9 cellular contexts compared by ENCODE assay signal in the genomic region with DNA sequence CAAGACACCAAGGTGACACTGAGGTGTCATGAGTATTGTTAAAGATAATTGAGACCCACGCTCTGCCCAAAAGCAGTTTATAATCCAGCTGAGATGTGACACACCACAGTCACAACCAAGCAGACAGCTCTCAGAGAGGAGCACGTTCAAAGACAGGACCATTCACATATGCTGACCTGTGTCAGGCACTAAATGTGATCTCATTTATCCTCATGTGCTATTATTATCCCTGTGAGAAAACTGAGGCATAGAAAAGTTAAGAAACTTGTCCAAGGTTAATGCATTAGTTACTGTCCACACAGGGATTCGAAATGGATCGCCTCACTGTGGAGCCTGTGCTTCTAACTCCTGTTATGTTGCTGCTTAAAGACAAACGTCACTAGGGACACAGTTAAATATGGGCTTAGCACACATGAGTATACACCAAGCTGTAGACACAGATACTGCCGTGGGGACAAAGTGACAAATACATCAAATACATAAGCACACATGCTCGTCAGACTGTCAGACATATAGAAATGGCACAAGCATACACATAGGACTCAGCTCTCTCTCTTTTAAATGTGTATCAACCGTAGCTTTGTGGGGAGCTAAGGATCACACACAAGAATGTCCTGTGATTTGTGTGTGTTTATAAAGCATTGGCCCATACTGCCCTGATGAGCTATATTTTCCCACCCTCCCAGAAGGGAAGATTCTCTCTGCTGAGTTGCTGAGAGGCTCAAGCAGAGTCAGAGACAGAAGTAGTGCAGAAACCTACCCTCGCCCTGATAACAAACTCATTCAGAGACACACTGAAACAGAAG. TPM values are rescaled to one million over a fixed set of nuclear protein-coding genes. Genes with fewer than 3 reads are reported as not detected.
DNase-seq lines count a peak whose midpoint lies in the region; ATAC-seq, FAIRE-seq and TF ChIP-seq lines count a peak whose summit lies in the region.
"Had no signal": no experiment of that assay in that cellular context is flagged by ENCODE, and none has a peak within 500 bp of the region (broad histone marks: within the 10 kb centered on the region; RNA-seq: fewer than 3 reads in every experiment).

No MANE protein-coding gene starts in this region.

- no peak overlapping the region for H3K4me2 ChIP-seq in astrocyte (ENCODE audit: low read length)

- WGBS in heart right ventricle, 2 donors, result 57 to 61% methylated on average over 9 of the region's 9 CpGs

- peaks cover 35% of the 10 kb centered on the region for H3K4me1 Mint-ChIP-seq in astrocyte (ENCODE audit: low read depth, unreplicated experiment)
- H3K4me1 Mint-ChIP-seq in osteocyte (ENCODE audit: unreplicated experiment), result peaks cover 46% of the 10 kb centered on the region

- H3K9me3 ChIP-seq in heart right ventricle (no peaks in the 10 kb centered on the region), astrocyte (ENCODE audit: insufficient read depth, low read depth, low read length) (no peaks in the 10 kb centered on the region), mucosa of stomach (ENCODE audit: control insufficient read depth, low read length) (no peaks in the 10 kb centered on the region), tibial artery (no peaks in the 10 kb centered on the region)

- no peaks in the 10 kb centered on the region for H3K27me3 ChIP-seq in heart right ventricle
- H3K27me3 ChIP-seq in astrocyte (ENCODE audit: insufficient read depth, low read length), result peaks cover 4% of the 10 kb centered on the region
- no peaks in the 10 kb centered on the region for H3K27me3 ChIP-seq in mucosa of stomach (ENCODE audit: control insufficient read depth, insufficient read depth, low read length)
- H3K27me3 ChIP-seq in tibial artery, result no peaks in the 10 kb centered on the region

- H3K9ac ChIP-seq in astrocyte (ENCODE audit: low read length) (peak overlapping the region; percentile 34), mucosa of stomach (ENCODE audit: low read length) (peak overlapping the region; percentile 3)

- no peaks in the 10 kb centered on the region for H3K79me2 ChIP-seq in astrocyte (ENCODE audit: insufficient read depth, low read length)

- H3K36me3 Mint-ChIP-seq in astrocyte (ENCODE audit: low read depth, unreplicated experiment), result no peaks in the 10 kb centered on the region
- H3K36me3 Mint-ChIP-seq in osteocyte (ENCODE audit: unreplicated experiment), result no peaks in the 10 kb centered on the region
- H3K36me3 Mint-ChIP-seq: IgD-negative memory B cell had no signal

- peaks cover 6% of the 10 kb centered on the region for H4K20me1 ChIP-seq in astrocyte (ENCODE audit: insufficient read depth, low read length)

- H3K9me3 Mint-ChIP-seq in astrocyte (ENCODE audit: unreplicated experiment) (peaks cover 2% of the 10 kb centered on the region), osteocyte (ENCODE audit: unreplicated experiment) (no peaks in the 10 kb centered on the region)
- H3K9me3 Mint-ChIP-seq: IgD-negative memory B cell had no signal

- H3K27ac ChIP-seq in heart right ventricle (peak overlapping the region in 9 of 10 donors; percentile 44 to 97 (median 75)), astrocyte (ENCODE audit: low read depth, low read length) (no peak overlapping the region), tibial artery (peak overlapping the region; percentile 96 to 99)

- intact Hi-C loops in heart right ventricle (cut with DNase I), result loop anchor here in 9 of 10 donors (1.0 to 10.0 kb wide), 17 partner anchors 70 to 275 kb away; partner anchors contain the start of genes CASQ1 (in 3 of the 9) and PEA15 (in 1 of the 9)
- intact Hi-C loops in Right ventricle myocardium inferior (cut with DNase I), result loop anchor here (1.0 to 5.0 kb wide), 5 partner anchors 91 to 275 kb away; no protein-coding TSS in a partner anchor
- intact Hi-C loops in tibial artery (cut with DNase I; ENCODE audit: low total_unique reads), result loop anchor here (5.0 to 10.0 kb wide), 2 partner anchors 115 to 153 kb away; no protein-coding TSS in a partner anchor

- peak overlapping the region; percentile 24 for H3K27ac Mint-ChIP-seq in astrocyte (ENCODE audit: unreplicated experiment)
- H3K27ac Mint-ChIP-seq in osteocyte (ENCODE audit: unreplicated experiment), result no peak overlapping the region

- H3K27me3 Mint-ChIP-seq in astrocyte (ENCODE audit: low read depth, unreplicated experiment) (no peaks in the 10 kb centered on the region), osteocyte (ENCODE audit: unreplicated experiment) (peaks cover 23% of the 10 kb centered on the region)
- H3K27me3 Mint-ChIP-seq: IgD-negative memory B cell had no signal

- H3K4me3 ChIP-seq in heart right ventricle, result no peak overlapping the region
- no peak overlapping the region for H3K4me3 ChIP-seq in astrocyte (ENCODE audit: insufficient read depth, low read depth, low read length)
- H3K4me3 ChIP-seq in mucosa of stomach (ENCODE audit: low read length), result no peak overlapping the region
- no peak overlapping the region for H3K4me3 ChIP-seq in tibial artery

- peak overlapping the region; percentile 25 for H2AFZ ChIP-seq in astrocyte (ENCODE audit: low read depth, low read length)

- no peak for DNase-seq in heart right ventricle
- no peak for DNase-seq in Right ventricle myocardium inferior (ENCODE audit: missing footprints)
- no peak for DNase-seq in astrocyte (ENCODE audit: low read depth)
- DNase-seq in tibial artery, result no peak
- no peak for DNase-seq in RCC 7860 (ENCODE audit: low spot score)
- no peak for DNase-seq in osteocyte (ENCODE audit: extremely low spot score, unreplicated experiment)

- H3K4me1 ChIP-seq in heart right ventricle (peaks cover 15 to 58% (median 31%) of the 10 kb centered on the region in 9 donors), astrocyte (ENCODE audit: insufficient read depth, low read length) (peaks cover 15% of the 10 kb centered on the region), mucosa of stomach (ENCODE audit: control insufficient read depth, insufficient read depth, low read length) (peaks cover 35% of the 10 kb centered on the region), tibial artery (peaks cover 0 to 54% (median 50%) of the 10 kb centered on the region in 4 donors)

- ATAC-seq in heart right ventricle (no peak), Right ventricle myocardium inferior (no peak), HG02623 (IDR thresholded peaks at IDR 0.05; ENCODE audit: unreplicated experiment) (no peak)

- TF ChIP-seq CTCF in heart right ventricle (IDR thresholded peaks at IDR 0.05) (no peak), astrocyte (IDR thresholded peaks at IDR 0.05; ENCODE audit: insufficient read depth, low read depth, low read length) (no peak), tibial artery (IDR thresholded peaks at IDR 0.05) (no peak), osteocyte (IDR thresholded peaks at IDR 0.05) (no peak)

- peak; percentile 52 for FAIRE-seq in astrocyte (lab: Jason Lieb, UNC)
- FAIRE-seq in RCC 7860 (lab: Jason Lieb, UNC), result no peak

- H3K36me3 ChIP-seq in heart right ventricle, result no peaks in the 10 kb centered on the region
- no peaks in the 10 kb centered on the region for H3K36me3 ChIP-seq in astrocyte (ENCODE audit: insufficient read depth, low read length)
- H3K36me3 ChIP-seq in mucosa of stomach (ENCODE audit: control insufficient read depth, insufficient read depth, low read length), result no peaks in the 10 kb centered on the region
- H3K36me3 ChIP-seq in tibial artery, result no peaks in the 10 kb centered on the region

- H3K4me3 Mint-ChIP-seq in astrocyte (ENCODE audit: unreplicated experiment), result no peak overlapping the region
- no peak overlapping the region for H3K4me3 Mint-ChIP-seq in osteocyte (ENCODE audit: unreplicated experiment)

RNA-seq across cellular contexts. Expression of gene IGSF8, which starts 3.5 kb away (rescaled TPM):
- total RNA-seq in heart right ventricle (10 to 100 TPM; 17.0 to 42.2 (median 20.6) TPM), Right ventricle myocardium inferior (21.9 TPM), astrocyte (42.8 and 45.8 TPM in 2 replicates), osteocyte (24.0 and 26.6 TPM in 2 replicates)
- 10 to 100 TPM; 13.4 to 27.1 TPM for polyA plus RNA-seq in heart right ventricle

RNA-seq across cellular contexts. Expression of gene ATP1A2, which starts 13.6 kb away (rescaled TPM):
- 100 to 1,000 TPM; 108 to 342 (median 207) TPM for total RNA-seq in heart right ventricle
- polyA plus RNA-seq in heart right ventricle, result 10 to 100 TPM; 14.2 to 83.8 TPM
- total RNA-seq in Right ventricle myocardium inferior, result 209 TPM
- total RNA-seq in astrocyte, result 2.5 and 3.5 TPM in 2 replicates
- total RNA-seq in osteocyte, result 8.2 and 8.5 TPM in 2 replicates
- polyA plus RNA-seq: IgD-negative memory B cell had no signal

RNA-seq across cellular contexts. Expression of gene KCNJ9, which starts 20.6 kb away (rescaled TPM):
- total RNA-seq in heart right ventricle (under 1 TPM in 3 of 10 donors, not detected in 7; 0.06 to 0.09 (median 0.07) TPM), Right ventricle myocardium inferior (not detected), astrocyte (not detected in 2 replicates), osteocyte (not detected in 2 replicates)
- under 1 TPM in 1 of 2 donors, not detected in 1; 0.01 TPM for polyA plus RNA-seq in heart right ventricle
- polyA plus RNA-seq: IgD-negative memory B cell had no signal

RNA-seq across cellular contexts. Expression of gene KCNJ10, which starts 32.0 kb away (rescaled TPM):
- total RNA-seq in heart right ventricle (1 to 10 TPM in 1 of 10 donors, not detected in 9; 1.9 TPM), Right ventricle myocardium inferior (not detected), astrocyte (0.27 and 0.29 TPM in 2 replicates), osteocyte (not detected in 2 replicates)
- under 1 TPM in 1 of 2 donors, not detected in 1; 0.09 TPM for polyA plus RNA-seq in heart right ventricle
- polyA plus RNA-seq: IgD-negative memory B cell had no signal

RNA-seq across cellular contexts. Expression of gene ATP1A4, which starts 49.5 kb away (rescaled TPM):
- total RNA-seq in heart right ventricle (1 to 10 TPM in 1 of 10 donors, under 1 TPM in 4, not detected in 5; 0.14 to 1.5 (median 0.50) TPM), Right ventricle myocardium inferior (not detected), astrocyte (not detected in 2 replicates), osteocyte (not detected in 2 replicates)
- under 1 TPM; 0.04 to 0.29 TPM for polyA plus RNA-seq in heart right ventricle
- polyA plus RNA-seq: IgD-negative memory B cell had no signal

Comparison
In these comparisons a context has a peak if more than half of its experiments do, and no peak if none do; other contexts are left out.
1. RNA of gene ATP1A2, which starts 13.6 kb away (total RNA-seq): 209 TPM in Right ventricle myocardium inferior (single experiment) and 108 to 342 TPM in heart right ventricle; 8.2 to 8.5 TPM in osteocyte and 2.5 to 3.5 TPM in astrocyte; every median in the first group is over 10 times any median in the second.